Comparison of ENCODE assay signal across 8 cellular contexts in genomic region chr9:132241840-132242620, GRCh38.
A peak's percentile ranks its signal among the peaks of the same experiment; 100 is the strongest.
DNase-seq lines count a peak whose midpoint lies in the region; ATAC-seq and TF ChIP-seq lines count a peak whose summit lies in the region.

No MANE protein-coding gene starts in this region.

- DNase-seq in M059J (ENCODE audit: low read depth) (peak; percentile 18), activated T-cell treated with anti-CD3 and anti-CD28 coated beads for 4 hours (peak; percentile 39), fibroblast of the aortic adventitia (ENCODE audit: low read depth) (peak; percentile 32), posterior vena cava (ENCODE audit: low spot score) (peak; percentile 83), putamen (ENCODE audit: low spot score) (no peak)

- ATAC-seq in GM18511 (IDR thresholded peaks at IDR 0.05; ENCODE audit: unreplicated experiment): peak; percentile 16
- ATAC-seq in GM21515 (IDR thresholded peaks at IDR 0.05; ENCODE audit: unreplicated experiment): no peak
- no peak for ATAC-seq in HG03196 (IDR thresholded peaks at IDR 0.05; ENCODE audit: unreplicated experiment)

- intact Hi-C loops in posterior vena cava (cut with DNase I): no loop called here

- peak overlapping the region; percentile 66 for H3K4me3 ChIP-seq in fibroblast of the aortic adventitia (ENCODE audit: low read depth, low read length)

- TF ChIP-seq CTCF in fibroblast of the aortic adventitia (IDR thresholded peaks at IDR 0.05; ENCODE audit: insufficient read depth, low read length): no peak
